In the genomic region with DNA sequence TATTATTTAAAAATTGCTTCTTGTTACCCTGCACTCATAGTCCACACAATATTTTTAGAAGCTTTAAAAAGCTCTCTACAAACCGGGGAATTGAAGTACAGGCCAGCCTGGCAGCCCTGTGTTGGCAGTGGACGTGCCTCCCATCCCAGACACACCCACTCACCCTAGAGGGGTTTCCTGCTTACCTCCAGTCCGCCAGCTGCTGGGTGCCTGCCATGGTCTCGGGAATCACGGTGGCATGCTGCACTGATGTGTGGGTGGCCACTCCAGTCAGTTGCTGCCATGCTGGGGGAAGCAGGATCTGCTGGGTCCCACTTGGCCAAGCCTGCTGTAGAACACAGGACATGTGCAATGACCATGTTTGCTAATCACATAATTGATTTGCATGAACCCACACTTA, we compare ENCODE assay signal across 25 cellular contexts.
"Had no signal": no experiment of that assay in that cellular context is flagged by ENCODE, and none has a peak within 500 bp of the region (broad histone marks: within the 10 kb centered on the region; RNA-seq: fewer than 3 reads in every experiment).

No MANE protein-coding gene starts in this region.

- H3K9me3 Mint-ChIP-seq: activated CD4-positive, alpha-beta memory T cell treated with anti-CD3 and anti-CD28 coated beads, Interleukin-2, amount 10 ng/mL, durations not matched to agents 7 days and 5 days; activated naive CD4-positive, alpha-beta T cell treated with anti-CD3 and anti-CD28 coated beads for 36 hours; activated T-helper 1 cell treated with anti-CD3 and anti-CD28 coated beads, Interleukin-12 subunit alpha, Interleukin-12 subunit beta, Interleukin-2, Interleukin-4 antibody, amounts not matched to agents 30 ng/mL and 10 ng/mL and 1 ng/mL, durations not matched to agents 14 hours and 24 hours and 36 hours; effector memory CD8-positive, alpha-beta T cell; type B pancreatic cell had no signal

- H3K27ac ChIP-seq: adrenal gland, body of pancreas, coronary artery, left lung, ovary, psoas muscle, spleen, thoracic aorta, vagina had no signal

- H3K27me3 Mint-ChIP-seq: activated CD4-positive, alpha-beta memory T cell treated with anti-CD3 and anti-CD28 coated beads, Interleukin-2, amount 10 ng/mL, durations not matched to agents 7 days and 5 days; activated CD4-positive, alpha-beta T cell treated with anti-CD3 and anti-CD28 coated beads, Interleukin-2, amount 10 ng/mL, durations not matched to agents 7 days and 5 days; activated naive CD8-positive, alpha-beta T cell treated with anti-CD3 and anti-CD28 coated beads for 36 hours; effector memory CD8-positive, alpha-beta T cell; naive B cell; T-helper 17 cell; type B pancreatic cell had no signal

- DNase-seq: activated CD4-positive, alpha-beta memory T cell treated with anti-CD3 and anti-CD28 coated beads, Interleukin-2, amount 10 ng/mL, durations not matched to agents 7 days and 5 days; activated CD4-positive, alpha-beta T cell treated with anti-CD3 and anti-CD28 coated beads, Interleukin-2, amount 10 ng/mL, durations not matched to agents 7 days and 5 days; activated CD4-positive, CD25-positive, alpha-beta regulatory T cell treated with anti-CD3 and anti-CD28 coated beads, Interleukin-2, amount 50 U/mL, for 72 hours; activated effector memory CD4-positive, alpha-beta T cell treated with anti-CD3 and anti-CD28 coated beads, Interleukin-2, amount 50 U/mL, for 16 hours; activated naive CD4-positive, alpha-beta T cell treated with anti-CD3 and anti-CD28 coated beads for 36 hours; activated naive CD8-positive, alpha-beta T cell treated with anti-CD3 and anti-CD28 coated beads for 36 hours; adrenal gland; aorta; body of pancreas; effector memory CD8-positive, alpha-beta T cell; head of caudate nucleus; left lung; naive B cell; nephron progenitor cell; ovary; psoas muscle; spleen; stimulated activated naive CD4-positive, alpha-beta T cell treated with Interleukin-2 at 50 U/mL for 16 hours; T-helper 17 cell; T1000 had no signal

- H3K27me3 ChIP-seq: adrenal gland, body of pancreas, left lung, ovary, spleen, vagina had no signal

- H3K4me1 ChIP-seq: left lung, psoas muscle, spleen, vagina had no signal

- H3K4me1 Mint-ChIP-seq: activated CD4-positive, alpha-beta memory T cell treated with anti-CD3 and anti-CD28 coated beads, Interleukin-2, amount 10 ng/mL, durations not matched to agents 7 days and 5 days; activated CD4-positive, alpha-beta T cell treated with anti-CD3 and anti-CD28 coated beads, Interleukin-2, amount 10 ng/mL, durations not matched to agents 7 days and 5 days; activated naive CD8-positive, alpha-beta T cell treated with anti-CD3 and anti-CD28 coated beads for 36 hours; naive B cell; nephron progenitor cell; T-helper 17 cell had no signal

- H3K4me3 ChIP-seq: adrenal gland, body of pancreas, coronary artery, left lung, ovary, psoas muscle, spleen, thoracic aorta, vagina had no signal

- H3K4me3 Mint-ChIP-seq: activated CD4-positive, alpha-beta memory T cell treated with anti-CD3 and anti-CD28 coated beads, Interleukin-2, amount 10 ng/mL, durations not matched to agents 7 days and 5 days; activated CD4-positive, alpha-beta T cell treated with anti-CD3 and anti-CD28 coated beads, Interleukin-2, amount 10 ng/mL, durations not matched to agents 7 days and 5 days; activated naive CD4-positive, alpha-beta T cell treated with anti-CD3 and anti-CD28 coated beads for 36 hours; activated naive CD8-positive, alpha-beta T cell treated with anti-CD3 and anti-CD28 coated beads for 36 hours; activated T-helper 1 cell treated with anti-CD3 and anti-CD28 coated beads, Interleukin-12 subunit alpha, Interleukin-12 subunit beta, Interleukin-2, Interleukin-4 antibody, amounts not matched to agents 30 ng/mL and 10 ng/mL and 1 ng/mL, durations not matched to agents 14 hours and 24 hours and 36 hours; effector memory CD8-positive, alpha-beta T cell; naive B cell; nephron progenitor cell; T-helper 17 cell; type B pancreatic cell had no signal

- H3K27ac Mint-ChIP-seq: activated CD4-positive, alpha-beta memory T cell treated with anti-CD3 and anti-CD28 coated beads, Interleukin-2, amount 10 ng/mL, durations not matched to agents 7 days and 5 days; activated CD4-positive, alpha-beta T cell treated with anti-CD3 and anti-CD28 coated beads, Interleukin-2, amount 10 ng/mL, durations not matched to agents 7 days and 5 days; activated naive CD4-positive, alpha-beta T cell treated with anti-CD3 and anti-CD28 coated beads for 36 hours; activated naive CD8-positive, alpha-beta T cell treated with anti-CD3 and anti-CD28 coated beads for 36 hours; activated T-helper 1 cell treated with anti-CD3 and anti-CD28 coated beads, Interleukin-12 subunit alpha, Interleukin-12 subunit beta, Interleukin-2, Interleukin-4 antibody, amounts not matched to agents 30 ng/mL and 10 ng/mL and 1 ng/mL, durations not matched to agents 14 hours and 24 hours and 36 hours; effector memory CD8-positive, alpha-beta T cell; nephron progenitor cell; T-helper 17 cell; type B pancreatic cell had no signal

- H3K9me3 ChIP-seq: adrenal gland, body of pancreas, left lung, ovary, psoas muscle, spleen, thoracic aorta, vagina had no signal

- H3K36me3 ChIP-seq: ovary had no signal

- ATAC-seq: body of pancreas; effector memory CD8-positive, alpha-beta T cell; left lung; T-helper 17 cell had no signal
